ENCODE assay signal across 20 cellular contexts in the genomic region with DNA sequence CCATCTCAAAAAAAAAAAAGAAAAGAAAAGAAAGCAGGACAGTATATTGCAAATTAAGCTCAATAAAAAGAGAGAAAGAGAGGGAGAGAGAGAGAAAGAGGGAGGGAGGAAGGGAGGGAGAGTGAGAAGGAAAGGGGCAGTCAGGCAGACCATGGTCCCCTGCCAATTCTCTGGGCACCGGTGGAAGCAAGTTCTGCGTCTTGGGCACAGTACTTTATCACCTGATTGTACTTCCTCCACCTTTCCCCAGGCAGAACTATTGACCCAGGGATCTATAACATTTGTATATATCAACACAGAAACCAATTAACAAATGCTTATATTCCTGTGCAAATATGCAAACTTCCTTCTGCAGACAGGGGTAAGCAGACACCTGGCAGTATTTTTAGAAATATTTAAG. TPM values are rescaled to one million over a fixed set of nuclear protein-coding genes. Genes with fewer than 3 reads are reported as not detected.
"Had no signal": no experiment of that assay in that cellular context is flagged by ENCODE, and none has a peak within 500 bp of the region (broad histone marks: within the 10 kb centered on the region; RNA-seq: fewer than 3 reads in every experiment).

No MANE protein-coding gene starts in this region.

RNA-seq across cellular contexts. Expression of gene NPY4R2, which starts 22.4 kb away (rescaled TPM):
- total RNA-seq: activated B cell treated with CpG ODN at 0.5 μM for 24 hours; activated CD4-positive, alpha-beta memory T cell treated with anti-CD3 and anti-CD28 coated beads for 36 hours; activated CD4-positive, alpha-beta T cell treated with anti-CD3 and anti-CD28 coated beads, Interleukin-2, amount 10 ng/mL, durations not matched to agents 24 days and 14 days; activated CD8-positive, alpha-beta memory T cell treated with anti-CD3 and anti-CD28 coated beads for 36 hours; activated CD8-positive, alpha-beta T cell treated with anti-CD3 and anti-CD28 coated beads for 36 hours; activated naive CD4-positive, alpha-beta T cell treated with anti-CD3 and anti-CD28 coated beads for 36 hours; activated naive CD4-positive, alpha-beta T cell treated with anti-CD3 and anti-CD28 coated beads, Interleukin-2, amount 50 U/mL, for 72 hours; activated naive CD8-positive, alpha-beta T cell treated with anti-CD3 and anti-CD28 coated beads for 36 hours; activated T-cell treated with anti-CD3 and anti-CD28 coated beads, Interleukin-2, amount 50 U/mL, for 4 hours; activated T-cell treated with anti-CD3 and anti-CD28 coated beads, Interleukin-2, amount 50 U/mL, for 72 hours; activated T-helper 1 cell treated with anti-CD3 and anti-CD28 coated beads, Interleukin-12 subunit alpha, Interleukin-12 subunit beta, Interleukin-2, Interleukin-4 antibody, amounts not matched to agents 30 ng/mL and 10 ng/mL and 1 ng/mL, durations not matched to agents 14 hours and 24 hours and 36 hours; activated T-helper 17 cell treated with anti-CD3 and anti-CD28 coated beads, Interleukin-2, amount 50 U/mL, for 72 hours; aorta; bronchial epithelial cell; T-cell; T-helper 1 cell treated with Interleukin-12 subunit alpha and Interleukin-12 subunit beta and Interleukin-4 antibody, amounts not matched to agents 30 ng/mL and 1 ng/mL, for 36 hours; T-helper 17 cell; T-helper 2 cell treated with Interferon-gamma antibody and Interleukin-4, amounts not matched to agents 100 ng/mL and 5 ng/mL, for 36 hours had no signal

RNA-seq across cellular contexts. Expression of gene FAM25C, which starts 58.8 kb away (rescaled TPM):
- total RNA-seq: activated B cell treated with CpG ODN at 0.5 μM for 24 hours; activated CD4-positive, alpha-beta memory T cell treated with anti-CD3 and anti-CD28 coated beads for 36 hours; activated CD4-positive, alpha-beta T cell treated with anti-CD3 and anti-CD28 coated beads, Interleukin-2, amount 10 ng/mL, durations not matched to agents 24 days and 14 days; activated CD8-positive, alpha-beta memory T cell treated with anti-CD3 and anti-CD28 coated beads for 36 hours; activated CD8-positive, alpha-beta T cell treated with anti-CD3 and anti-CD28 coated beads for 36 hours; activated naive CD4-positive, alpha-beta T cell treated with anti-CD3 and anti-CD28 coated beads for 36 hours; activated naive CD4-positive, alpha-beta T cell treated with anti-CD3 and anti-CD28 coated beads, Interleukin-2, amount 50 U/mL, for 72 hours; activated naive CD8-positive, alpha-beta T cell treated with anti-CD3 and anti-CD28 coated beads for 36 hours; activated T-cell treated with anti-CD3 and anti-CD28 coated beads, Interleukin-2, amount 50 U/mL, for 4 hours; activated T-cell treated with anti-CD3 and anti-CD28 coated beads, Interleukin-2, amount 50 U/mL, for 72 hours; activated T-helper 1 cell treated with anti-CD3 and anti-CD28 coated beads, Interleukin-12 subunit alpha, Interleukin-12 subunit beta, Interleukin-2, Interleukin-4 antibody, amounts not matched to agents 30 ng/mL and 10 ng/mL and 1 ng/mL, durations not matched to agents 14 hours and 24 hours and 36 hours; activated T-helper 17 cell treated with anti-CD3 and anti-CD28 coated beads, Interleukin-2, amount 50 U/mL, for 72 hours; adrenal gland; aorta; bronchial epithelial cell; cardiac muscle cell; T-cell; T-helper 1 cell treated with Interleukin-12 subunit alpha and Interleukin-12 subunit beta and Interleukin-4 antibody, amounts not matched to agents 30 ng/mL and 1 ng/mL, for 36 hours; T-helper 17 cell; T-helper 2 cell treated with Interferon-gamma antibody and Interleukin-4, amounts not matched to agents 100 ng/mL and 5 ng/mL, for 36 hours had no signal
